Comparison of ENCODE assay signal across 2 cellular contexts in the genomic region with DNA sequence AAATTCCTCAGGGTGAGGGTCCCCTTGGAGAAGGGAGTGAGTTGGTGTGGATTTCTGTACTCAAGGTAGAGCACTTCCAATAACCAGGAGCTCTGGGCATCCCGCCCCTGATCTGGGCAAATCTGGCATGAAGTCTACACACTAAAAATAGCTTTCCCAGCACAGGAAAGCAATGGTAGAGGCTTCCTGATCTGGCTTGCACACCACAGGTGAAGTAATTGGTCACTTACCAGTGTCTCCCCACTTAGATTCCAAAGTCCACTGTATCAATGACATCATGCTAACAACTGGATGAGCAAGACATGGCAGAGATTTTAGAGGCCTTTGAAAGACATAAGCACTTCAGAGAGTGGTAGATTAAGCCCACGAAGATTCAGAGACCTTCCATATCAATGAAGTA.
TF ChIP-seq lines count a peak whose summit lies in the region.

No MANE protein-coding gene starts in this region.

TF ChIP-seq in A549, 52 proteins besides CTCF, POLR2A, EP300 and RAD21 (continued from another document):
- TF ChIP-seq, protein P1, sequence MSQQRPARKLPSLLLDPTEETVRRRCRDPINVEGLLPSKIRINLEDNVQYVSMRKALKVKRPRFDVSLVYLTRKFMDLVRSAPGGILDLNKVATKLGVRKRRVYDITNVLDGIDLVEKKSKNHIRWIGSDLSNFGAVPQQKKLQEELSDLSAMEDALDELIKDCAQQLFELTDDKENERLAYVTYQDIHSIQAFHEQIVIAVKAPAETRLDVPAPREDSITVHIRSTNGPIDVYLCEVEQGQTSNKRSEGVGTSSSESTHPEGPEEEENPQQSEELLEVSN (IDR thresholded peaks at IDR 0.05; ENCODE audit: borderline replicate concordance, low read depth): no peak
- TF ChIP-seq NFE2L2 (conservative IDR thresholded peaks at IDR 0.05; ENCODE audit: low read length) (no peak), CHD2 (IDR thresholded peaks at IDR 0.05; ENCODE audit: low read length, partially characterized antibody) (no peak), ELK1 (IDR thresholded peaks at IDR 0.05; ENCODE audit: low read depth, low read length) (no peak), HDAC2 (IDR thresholded peaks at IDR 0.05) (no peak), HOXA7 (CRISPR knock-in tag; IDR thresholded peaks at IDR 0.05) (no peak), ZSCAN20 (CRISPR knock-in tag; IDR thresholded peaks at IDR 0.05) (no peak), JUNB (IDR thresholded peaks at IDR 0.05) (no peak), MYC (IDR thresholded peaks at IDR 0.05; ENCODE audit: borderline replicate concordance, low read length) (no peak), EHMT2 (IDR thresholded peaks at IDR 0.05; ENCODE audit: low read depth) (no peak)
- TF ChIP-seq, protein P2, sequence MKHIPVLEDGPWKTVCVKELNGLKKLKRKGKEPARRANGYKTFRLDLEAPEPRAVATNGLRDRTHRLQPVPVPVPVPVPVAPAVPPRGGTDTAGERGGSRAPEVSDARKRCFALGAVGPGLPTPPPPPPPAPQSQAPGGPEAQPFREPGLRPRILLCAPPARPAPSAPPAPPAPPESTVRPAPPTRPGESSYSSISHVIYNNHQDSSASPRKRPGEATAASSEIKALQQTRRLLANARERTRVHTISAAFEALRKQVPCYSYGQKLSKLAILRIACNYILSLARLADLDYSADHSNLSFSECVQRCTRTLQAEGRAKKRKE (CRISPR knock-in tag; IDR thresholded peaks at IDR 0.05; ENCODE audit: low read depth): no peak

TF ChIP-seq in liver, 16 proteins besides CTCF, POLR2A, EP300 and RAD21 (continued from another document):
- TF ChIP-seq, protein P3, sequence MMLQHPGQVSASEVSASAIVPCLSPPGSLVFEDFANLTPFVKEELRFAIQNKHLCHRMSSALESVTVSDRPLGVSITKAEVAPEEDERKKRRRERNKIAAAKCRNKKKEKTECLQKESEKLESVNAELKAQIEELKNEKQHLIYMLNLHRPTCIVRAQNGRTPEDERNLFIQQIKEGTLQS (IDR thresholded peaks at IDR 0.05): peak; percentile 51
- no peak for TF ChIP-seq NR2F2 (IDR thresholded peaks at IDR 0.05)
